In genomic region chr20:48850257-48850656, GRCh38 we compare ENCODE assay signal across 1 cellular context.
TF ChIP-seq lines count a peak whose summit lies in the region.

No MANE protein-coding gene starts in this region.

TF ChIP-seq in HepG2, 621 proteins besides CTCF, POLR2A, EP300 and RAD21:
- no peak for TF ChIP-seq ZNF652 (CRISPR knock-in tag; IDR thresholded peaks at IDR 0.05; ENCODE audit: borderline replicate concordance, low read depth)
- peak; percentile 29; the same call in 1 of the 2 replicates for TF ChIP-seq ELF4 (CRISPR knock-in tag; IDR thresholded peaks at IDR 0.05; ENCODE audit: borderline replicate concordance)
